In the genomic region with DNA sequence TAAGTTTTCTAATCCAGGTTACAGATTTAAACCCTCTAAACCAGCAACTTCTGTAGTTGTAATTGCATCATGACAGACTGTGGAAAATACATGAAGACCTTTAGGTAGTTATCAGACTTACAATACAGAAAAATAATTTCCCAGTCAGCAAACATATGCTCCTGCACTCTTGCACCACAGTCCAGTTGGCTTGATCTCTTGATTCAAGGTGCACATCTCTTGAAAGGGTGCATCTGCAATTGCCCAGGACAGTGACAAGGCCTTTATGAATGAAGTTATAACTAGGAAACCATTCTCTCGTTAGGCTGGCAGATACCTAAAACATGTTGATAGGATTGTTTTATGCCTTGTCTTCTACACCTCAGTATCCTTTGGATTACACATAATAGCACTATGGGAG, we compare ENCODE assay signal across 9 cellular contexts. TPM values are rescaled to one million over a fixed set of nuclear protein-coding genes. Genes with fewer than 3 reads are reported as not detected.
"Had no signal": no experiment of that assay in that cellular context is flagged by ENCODE, and none has a peak within 500 bp of the region (broad histone marks: within the 10 kb centered on the region; RNA-seq: fewer than 3 reads in every experiment).

No MANE protein-coding gene starts in this region.

- ATAC-seq: K562 had no signal

- FAIRE-seq: HTR-8/SVneo, K562 had no signal

- DNase-seq: IMR-90, KBM-7, KG1 had no signal

- H3K27ac ChIP-seq: HL-60 had no signal

- H3K4me3 ChIP-seq: K562 had no signal

RNA-seq across cellular contexts. Expression of a gene that starts 7.6 kb away (rescaled TPM):
- total RNA-seq: HT-29, HT1080, IMR-90, K562 had no signal
- polyA plus RNA-seq: IgD-negative memory B cell, IMR-90, K562 had no signal
